34 cellular contexts compared by ENCODE assay signal in genomic region chr5:174570662-174571061, GRCh38.
"Had no signal": no experiment of that assay in that cellular context is flagged by ENCODE, and none has a peak within 500 bp of the region (broad histone marks: within the 10 kb centered on the region; RNA-seq: fewer than 3 reads in every experiment).

No MANE protein-coding gene starts in this region.

- H3K36me3 Mint-ChIP-seq: activated CD4-positive, alpha-beta memory T cell treated with anti-CD3 and anti-CD28 coated beads for 36 hours; activated naive CD8-positive, alpha-beta T cell treated with anti-CD3 and anti-CD28 coated beads for 36 hours had no signal

- H3K4me3 Mint-ChIP-seq: activated B cell treated with CpG ODN at 0.5 μM for 24 hours; activated CD4-positive, alpha-beta memory T cell treated with anti-CD3 and anti-CD28 coated beads for 36 hours; activated naive CD8-positive, alpha-beta T cell treated with anti-CD3 and anti-CD28 coated beads for 36 hours had no signal

- H3K27ac Mint-ChIP-seq: activated B cell treated with CpG ODN at 0.5 μM for 24 hours; activated CD4-positive, alpha-beta memory T cell treated with anti-CD3 and anti-CD28 coated beads for 36 hours; activated naive CD8-positive, alpha-beta T cell treated with anti-CD3 and anti-CD28 coated beads for 36 hours had no signal

- H3K9ac ChIP-seq: KMS-11 had no signal

- ATAC-seq: PC-3 had no signal

- DNase-seq: activated B cell treated with CpG ODN at 0.5 μM for 24 hours; activated CD4-positive, alpha-beta memory T cell treated with anti-CD3 and anti-CD28 coated beads for 36 hours; activated CD4-positive, alpha-beta T cell treated with anti-CD3 and anti-CD28 coated beads for 4 hours; activated CD4-positive, alpha-beta T cell treated with anti-CD3 and anti-CD28 coated beads, Interleukin-2, amount 50 U/mL, for 1 hour; activated CD4-positive, CD25-positive, alpha-beta regulatory T cell treated with anti-CD3 and anti-CD28 coated beads, Interleukin-2, amount 50 U/mL, for 72 hours; activated CD8-positive, alpha-beta memory T cell treated with anti-CD3 and anti-CD28 coated beads, Interleukin-2, amount 50 U/mL, for 48 hours; activated effector memory CD4-positive, alpha-beta T cell treated with anti-CD3 and anti-CD28 coated beads, Interleukin-2, amount 50 U/mL, for 16 hours; activated naive CD4-positive, alpha-beta T cell; activated naive CD4-positive, alpha-beta T cell treated with anti-CD3 and anti-CD28 coated beads, Interleukin-2, amount 50 U/mL, for 16 hours; activated naive CD8-positive, alpha-beta T cell treated with anti-CD3 and anti-CD28 coated beads for 36 hours; activated T-cell treated with anti-CD3 and anti-CD28 coated beads, Interleukin-2, amount 50 U/mL, for 48 hours; amniotic stem cell; aorta; brain microvascular endothelial cell; central memory CD4-positive, alpha-beta T cell; NCI-H1092 treated with DMSO at 0.1 percent for 48 hours; NCI-H1417; NCI-H146; NCI-H187; NCI-H2029 treated with DMSO at 0.1 percent for 48 hours; NCI-H2107; NCI-H2171; NCI-H510A; NCI-H526; NCI-H748 treated with DMSO at 0.1 percent for 48 hours; NK-92 treated with Interleukin-12 subunit alpha and Interleukin-12 subunit beta, amount 100 ng/mL, for 24 hours; PC-3; Right ventricle myocardium superior; SW 1271; T-helper 1 cell; T-helper 2 cell; T-helper 9 cell had no signal

- H3K9me3 Mint-ChIP-seq: activated B cell treated with CpG ODN at 0.5 μM for 24 hours; activated CD4-positive, alpha-beta memory T cell treated with anti-CD3 and anti-CD28 coated beads for 36 hours; activated naive CD8-positive, alpha-beta T cell treated with anti-CD3 and anti-CD28 coated beads for 36 hours had no signal

- H3K27ac ChIP-seq: brain microvascular endothelial cell, KMS-11, VCaP had no signal

- H3K4me1 Mint-ChIP-seq: activated B cell treated with CpG ODN at 0.5 μM for 24 hours; activated naive CD8-positive, alpha-beta T cell treated with anti-CD3 and anti-CD28 coated beads for 36 hours had no signal

- H3K4me2 ChIP-seq: KMS-11 had no signal

- H3K27me3 ChIP-seq: brain microvascular endothelial cell had no signal

- H3K36me3 ChIP-seq: brain microvascular endothelial cell had no signal
